Comparison of ENCODE assay signal across 9 cellular contexts in the genomic region with DNA sequence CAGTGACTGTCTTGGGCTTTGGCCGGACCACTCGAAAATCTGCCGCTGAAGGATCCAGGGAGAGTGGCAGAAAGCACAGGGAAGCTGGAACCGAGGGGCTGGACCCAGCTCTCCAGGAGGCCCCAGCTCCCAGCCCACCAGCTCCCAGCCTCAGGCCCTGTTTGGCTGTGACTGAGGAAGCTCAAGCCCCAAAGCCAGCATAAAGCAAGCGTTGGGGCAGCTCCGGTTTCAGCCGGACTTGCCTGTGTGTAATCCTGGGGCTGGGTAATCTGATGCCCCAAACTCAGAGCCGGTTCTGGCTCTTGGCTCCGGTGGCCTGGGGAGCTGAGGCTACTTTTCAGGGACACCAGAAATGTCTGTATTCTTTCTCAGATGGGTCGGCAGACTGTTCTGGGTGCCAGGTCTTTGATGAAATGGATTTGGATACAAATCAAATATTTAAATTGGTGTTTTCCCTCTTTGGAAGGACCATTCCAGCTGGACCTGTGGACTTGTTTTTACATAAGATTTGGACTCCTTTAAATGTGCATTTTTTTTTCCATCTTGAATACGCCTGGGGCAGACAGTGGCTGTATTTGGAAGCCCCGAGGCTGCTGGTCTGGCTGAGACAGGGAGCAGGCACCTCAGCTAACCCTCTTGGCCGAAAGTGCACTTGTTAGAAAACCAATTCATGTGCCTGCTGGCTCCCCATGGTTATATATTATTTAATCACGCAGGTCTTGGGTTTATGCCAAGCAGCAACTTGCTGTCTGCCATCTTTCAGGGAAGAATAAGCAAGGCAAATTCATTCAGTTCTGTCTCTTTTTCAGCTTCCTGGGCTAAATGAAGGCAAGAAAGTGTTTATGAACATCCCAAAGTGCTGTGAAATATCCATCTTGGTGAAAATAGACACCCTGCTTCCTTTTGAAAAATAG. TPM values are rescaled to one million over a fixed set of nuclear protein-coding genes. Genes with fewer than 3 reads are reported as not detected.
A peak's percentile ranks its signal among the peaks of the same experiment; 100 is the strongest.
DNase-seq lines count a peak whose midpoint lies in the region; ATAC-seq lines count a peak whose summit lies in the region.
"Had no signal": no experiment of that assay in that cellular context is flagged by ENCODE, and none has a peak within 500 bp of the region (broad histone marks: within the 10 kb centered on the region; RNA-seq: fewer than 3 reads in every experiment).

No MANE protein-coding gene starts in this region.

- no peak for ATAC-seq in HG03520 (IDR thresholded peaks at IDR 0.05; ENCODE audit: unreplicated experiment)

- H3K27me3 ChIP-seq in HUES6 (ENCODE audit: control insufficient read depth, insufficient read depth, low read length): no peaks in the 10 kb centered on the region
- H3K27me3 ChIP-seq in skeletal muscle tissue (ENCODE audit: control insufficient read depth in 3 of 3, insufficient read depth in 3 of 3, low read length in 3 of 3): no peaks in the 10 kb centered on the region
- H3K27me3 ChIP-seq: tibial nerve had no signal

- H3K27ac ChIP-seq in HUES6 (ENCODE audit: low read depth, low read length) (peak overlapping the region; percentile 13; the same call in 1 of the 2 replicates), skeletal muscle tissue (ENCODE audit: low read depth, low read length) (peak overlapping the region; percentile 74)

- DNase-seq in RPMI7951 (ENCODE audit: low read depth) (peak; percentile 16), hepatic stellate cell (ENCODE audit: low spot score) (peak; percentile 36), SIG-M5 (lab: John Stamatoyannopoulos, UW) (no peak), occipital lobe (lab: John Stamatoyannopoulos, UW) (no peak)
- DNase-seq in activated CD4-positive, alpha-beta T cell treated with anti-CD3 and anti-CD28 coated beads, Interleukin-2, amount 50 U/mL, for 48 hours: no peak

- peaks cover 25% of the 10 kb centered on the region for H3K4me1 ChIP-seq in HUES6 (ENCODE audit: control insufficient read depth, insufficient read depth, low read length)
- peaks cover 22 to 37% (median 25%) of the 10 kb centered on the region in 3 donors for H3K4me1 ChIP-seq in skeletal muscle tissue (ENCODE audit: control insufficient read depth in 3 of 3, insufficient read depth in 3 of 3, low read length in 3 of 3)

- H3K4me3 ChIP-seq in HUES6 (ENCODE audit: low read depth, low read length) (0 out of 2 replicates have a peak overlapping the region, but pooled peaks have one; percentile 14), skeletal muscle tissue (ENCODE audit: low read length in 3 of 3) (peak overlapping the region; percentile 24 to 54 (median 41))
- H3K4me3 ChIP-seq: tibial nerve had no signal

- H3K36me3 ChIP-seq in HUES6 (ENCODE audit: control insufficient read depth, insufficient read depth, low read length) (no peaks in the 10 kb centered on the region), skeletal muscle tissue (ENCODE audit: control insufficient read depth in 3 of 3, insufficient read depth in 3 of 3, low read length in 3 of 3) (no peaks in the 10 kb centered on the region)
- H3K36me3 ChIP-seq: tibial nerve had no signal

- H3K9me3 ChIP-seq in HUES6 (ENCODE audit: control insufficient read depth, insufficient read depth, low read depth, low read length): peaks cover 5% of the 10 kb centered on the region
- peaks cover 0 to 4% (median under 1%) of the 10 kb centered on the region in 3 donors for H3K9me3 ChIP-seq in skeletal muscle tissue (ENCODE audit: control insufficient read depth in 3 of 3, low read length in 3 of 3)

- H3K9ac ChIP-seq in HUES6 (ENCODE audit: low read length) (peak overlapping the region; percentile 55), skeletal muscle tissue (ENCODE audit: low read depth in 1 of 3, low read length in 3 of 3) (peak overlapping the region; percentile 24 to 75 (median 66))

RNA-seq across cellular contexts. Expression of gene RPP40, which starts 29.6 kb away (rescaled TPM):
- 35.3 and 45.5 TPM in 2 replicates for total RNA-seq in RPMI7951 (2014; rRNA removed; shearing (Covaris generic))
- 9.9 TPM for total RNA-seq in skeletal muscle tissue
- total RNA-seq in occipital lobe: 14.0 TPM

Comparison
In these comparisons a context has a peak if more than half of its experiments do, and no peak if none do; other contexts are left out.
1. DNase-seq: peak in RPMI7951 (single experiment) and hepatic stellate cell (single experiment); none in activated CD4-positive, alpha-beta T cell treated with anti-CD3 and anti-CD28 coated beads, Interleukin-2, amount 50 U/mL, for 48 hours (0 of 2), SIG-M5 (single experiment) and occipital lobe (single experiment).